ENCODE assay signal across 8 cellular contexts in the genomic region with DNA sequence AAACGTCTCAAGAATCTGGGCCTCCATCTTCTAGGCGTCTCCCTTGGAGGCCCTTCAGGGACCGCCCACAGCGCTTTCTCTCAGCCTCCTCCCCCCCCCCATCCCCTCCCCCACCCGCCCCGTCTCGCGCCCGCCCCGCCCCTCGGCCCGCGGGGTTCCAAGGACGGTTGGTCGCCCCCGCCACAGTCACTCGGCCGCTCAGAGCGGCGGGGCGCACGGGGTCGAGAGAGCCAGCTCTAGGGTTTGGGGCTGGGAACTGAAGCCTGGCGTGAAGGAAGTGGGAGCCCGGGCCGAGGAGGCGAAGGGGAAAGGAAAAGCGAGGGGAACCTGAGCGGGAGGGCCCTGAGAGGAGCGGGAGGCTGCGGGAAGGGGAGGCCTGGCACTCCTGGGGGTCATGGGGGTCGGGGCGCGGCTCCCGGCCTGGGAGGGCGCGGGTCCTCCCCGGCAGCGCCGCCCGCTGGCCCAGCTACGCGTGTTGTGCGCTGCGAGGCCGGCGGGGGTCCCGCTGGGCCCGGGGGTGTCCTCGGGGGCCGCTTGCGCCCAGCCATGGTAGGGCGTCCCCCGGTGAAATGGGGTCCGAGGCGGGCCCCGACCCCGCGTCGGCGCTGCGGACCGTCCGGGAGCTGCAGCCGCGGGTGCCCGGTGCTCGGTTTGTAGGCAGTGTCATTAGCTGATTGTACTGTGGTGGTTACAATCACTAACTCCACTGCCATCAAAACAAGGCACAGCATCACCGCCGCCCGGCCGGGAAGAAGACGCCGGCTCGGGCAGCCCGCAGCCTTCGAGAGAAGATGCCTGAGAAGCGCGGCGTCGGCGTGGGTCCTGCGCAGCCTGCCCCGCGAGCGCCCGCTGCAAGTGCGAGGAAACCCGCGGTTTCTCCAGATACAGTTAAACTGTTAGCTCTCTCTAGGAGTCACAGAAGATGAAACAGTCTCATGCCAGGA. TPM values are rescaled to one million over a fixed set of nuclear protein-coding genes. Genes with fewer than 3 reads are reported as not detected.
A peak's percentile ranks its signal among the peaks of the same experiment; 100 is the strongest.
DNase-seq lines count a peak whose midpoint lies in the region; ATAC-seq and TF ChIP-seq lines count a peak whose summit lies in the region.

A gene (minus strand): TSS at position 91 of the 944 bp plus-strand sequence. CDS start 13,610 bp downstream, outside the sequence.

- H3K27me3 ChIP-seq in kidney epithelial cell (ENCODE audit: control insufficient read depth, insufficient read depth, low read length), result peaks cover 8% of the 10 kb centered on the region

- peak in 1 of 2 experiments; percentile 29 for TF ChIP-seq CTCF in brain (conservative IDR thresholded peaks at IDR 0.05)
- TF ChIP-seq CTCF in kidney epithelial cell (IDR thresholded peaks at IDR 0.05; ENCODE audit: insufficient read depth, low read length, poor library complexity, severe bottlenecking), result no peak

- H3K36me3 Mint-ChIP-seq in brain, result no peaks in the 10 kb centered on the region

- H3K4me3 ChIP-seq in kidney epithelial cell (ENCODE audit: low read depth, low read length), result peak within 1 kb of the TSS; percentile 59

- H3K27ac ChIP-seq in substantia nigra (ENCODE audit: low read depth, low read length, poor library complexity, severe bottlenecking), result peak within 1 kb of the TSS; percentile 28

- peaks cover 67% of the 10 kb centered on the region for H3K27me3 Mint-ChIP-seq in brain

- ATAC-seq in HG03342 (IDR thresholded peaks at IDR 0.05; ENCODE audit: unreplicated experiment) (no peak), GM21737 (IDR thresholded peaks at IDR 0.05; ENCODE audit: unreplicated experiment) (no peak)

- H3K9me3 Mint-ChIP-seq in brain, result peaks cover 0 to 2% (median 0%) of the 10 kb centered on the region in 5 experiments

- DNase-seq in EH (ENCODE audit: low read depth) (peak; percentile 42), NCI-H1930 (lab: John Stamatoyannopoulos, UW) (peak; percentile 11 to 31), kidney epithelial cell (ENCODE audit: low read depth) (no peak), substantia nigra (lab: John Stamatoyannopoulos, UW) (peak in 13 of 49 donors; percentile 3 to 37 (median 18)), kidney glomerular epithelial cell (lab: John Stamatoyannopoulos, UW) (no peak)

- H3K4me1 Mint-ChIP-seq in brain, result peaks cover 26% of the 10 kb centered on the region

- H3K4me3 Mint-ChIP-seq in brain, result peak within 1 kb of the TSS; percentile 74 to 82 (median 78)

- H3K27ac Mint-ChIP-seq in brain, result peak within 1 kb of the TSS in 1 of 5 experiments; percentile 72

- H3K36me3 ChIP-seq in kidney epithelial cell (ENCODE audit: control insufficient read depth, insufficient read depth, low read length), result no peaks in the 10 kb centered on the region

RNA-seq across cellular contexts. Expression of the gene that starts here (rescaled TPM):
- not detected for polyA plus RNA-seq in brain (ENCODE audit: insufficient read depth, low read depth, low replicate concordance)
- total RNA-seq in kidney epithelial cell, result 0.08 TPM in 1 of 2 replicates, not detected in the other

Comparison
In these comparisons a context has a peak if more than half of its experiments do, and no peak if none do; other contexts are left out.
1. DNase-seq: peak in EH (single experiment) and NCI-H1930 (2 of 2); none in kidney epithelial cell (single experiment) and kidney glomerular epithelial cell (single experiment).